In the genomic region with DNA sequence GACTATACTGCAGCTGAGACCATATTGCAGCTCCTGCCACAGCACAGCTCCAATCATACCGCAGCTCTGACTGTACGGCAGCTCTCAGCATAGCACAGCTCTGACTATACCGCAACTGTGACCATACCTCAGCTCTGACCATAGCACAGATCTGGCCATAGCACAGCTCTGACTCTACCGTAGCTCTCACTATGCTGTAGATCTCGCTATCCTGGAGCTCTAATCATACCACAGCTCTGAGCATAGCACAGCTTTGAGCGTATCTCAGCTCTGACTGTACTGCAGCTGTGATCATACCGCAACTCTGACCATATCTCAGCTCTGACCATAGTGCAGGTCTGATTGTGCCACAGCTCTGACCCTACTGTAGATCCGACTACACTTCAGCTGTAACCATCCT, we compare ENCODE assay signal across 1 cellular context.
TF ChIP-seq lines count a peak whose summit lies in the region.

No MANE protein-coding gene starts in this region.

TF ChIP-seq in H1, 55 proteins besides CTCF, POLR2A, EP300 and RAD21 (continued from another document):
- TF ChIP-seq GABPA (IDR thresholded peaks at IDR 0.05; ENCODE audit: borderline replicate concordance, insufficient read depth, low read length) (no peak), CTBP2 (IDR thresholded peaks at IDR 0.05; ENCODE audit: borderline replicate concordance, insufficient read depth, insufficient read length, low read length) (no peak), GTF2F1 (IDR thresholded peaks at IDR 0.05; ENCODE audit: borderline replicate concordance, low read depth, low read length) (no peak), SIN3A (conservative IDR thresholded peaks at IDR 0.05 in 1 of 2, IDR thresholded peaks at IDR 0.05 in 1 of 2; ENCODE audit: low read depth in 1 of 2, low read length in 2 of 2) (no peak), CREB1 (IDR thresholded peaks at IDR 0.05) (no peak)
